In genomic region chr11:95917188-95918036, GRCh38 we compare ENCODE assay signal across 11 cellular contexts. TPM values are rescaled to one million over a fixed set of nuclear protein-coding genes. Genes with fewer than 3 reads are reported as not detected.
DNase-seq lines count a peak whose midpoint lies in the region; ATAC-seq and TF ChIP-seq lines count a peak whose summit lies in the region.
"Had no signal": no experiment of that assay in that cellular context is flagged by ENCODE, and none has a peak within 500 bp of the region (broad histone marks: within the 10 kb centered on the region; RNA-seq: fewer than 3 reads in every experiment).

No MANE protein-coding gene starts in this region.

- H3K4me3 ChIP-seq in BE2C (ENCODE audit: low read depth, low read length): 0 out of 2 replicates have a peak overlapping the region, but pooled peaks have one; percentile 8
- no peak overlapping the region for H3K4me3 ChIP-seq in right atrium auricular region

- ATAC-seq in natural killer cell: no peak
- no peak for ATAC-seq in HG03139 (IDR thresholded peaks at IDR 0.05; ENCODE audit: unreplicated experiment)
- no peak for ATAC-seq in T-helper 17 cell
- ATAC-seq: activated CD8-positive, alpha-beta T cell treated with anti-CD3 and anti-CD28 coated beads, Interleukin-2, amount 10 ng/mL, durations not matched to agents 7 days and 5 days had no signal

- no peak for TF ChIP-seq CTCF in BE2C (IDR thresholded peaks at IDR 0.05; ENCODE audit: low read depth, low read length)
- no peak for TF ChIP-seq CTCF in right atrium auricular region (IDR thresholded peaks at IDR 0.05)
- no peak for TF ChIP-seq CTCF in natural killer cell (IDR thresholded peaks at IDR 0.05)

- no peaks in the 10 kb centered on the region for H3K9me3 ChIP-seq in BE2C
- no peaks in the 10 kb centered on the region for H3K9me3 ChIP-seq in right atrium auricular region
- H3K9me3 ChIP-seq in T-helper 17 cell (ENCODE audit: control insufficient read depth, low read length, poor library complexity, severe bottlenecking): no peaks in the 10 kb centered on the region

- intact Hi-C loops in natural killer cell (cut with micrococcal nuclease): no loop called here

- H3K4me1 ChIP-seq in BE2C (peaks cover 11% of the 10 kb centered on the region), right atrium auricular region (peaks cover 0 to 35% of the 10 kb centered on the region in 2 donors)

- no peak for DNase-seq in BE2C
- DNase-seq in NCI-H146 (lab: John Stamatoyannopoulos, UW): peak; percentile 94
- peak; percentile 83 for DNase-seq in SHP77 treated with DMSO at 0.1 percent for 48 hours (lab: John Stamatoyannopoulos, UW)
- DNase-seq in right atrium auricular region (ENCODE audit: low spot score): no peak
- DNase-seq in natural killer cell: no peak
- no peak for DNase-seq in central memory CD4-positive, alpha-beta T cell
- no peak for DNase-seq in T-helper 17 cell
- DNase-seq: activated CD8-positive, alpha-beta T cell treated with anti-CD3 and anti-CD28 coated beads, Interleukin-2, amount 10 ng/mL, durations not matched to agents 7 days and 5 days; GF-D8; trophoblast cell had no signal

- H3K36me3 Mint-ChIP-seq in natural killer cell (no peaks in the 10 kb centered on the region), T-helper 17 cell (ENCODE audit: low read depth) (peaks cover 4% of the 10 kb centered on the region)

- peaks cover 22 to 25% of the 10 kb centered on the region in 2 donors for H3K4me1 Mint-ChIP-seq in natural killer cell
- peaks cover 14% of the 10 kb centered on the region for H3K4me1 Mint-ChIP-seq in T-helper 17 cell

- H3K27me3 Mint-ChIP-seq in natural killer cell (ENCODE audit: low read depth in 2 of 2) (no peaks in the 10 kb centered on the region), T-helper 17 cell (no peaks in the 10 kb centered on the region)

- H3K4me3 Mint-ChIP-seq in natural killer cell (no peak overlapping the region), T-helper 17 cell (no peak overlapping the region)
- H3K4me3 Mint-ChIP-seq: activated CD8-positive, alpha-beta T cell treated with anti-CD3 and anti-CD28 coated beads, Interleukin-2, amount 10 ng/mL, durations not matched to agents 7 days and 5 days had no signal

- peak overlapping the region; percentile 43 to 68 for H3K27ac ChIP-seq in right atrium auricular region

- H3K27me3 ChIP-seq in BE2C (no peaks in the 10 kb centered on the region), right atrium auricular region (no peaks in the 10 kb centered on the region)

- H3K27ac Mint-ChIP-seq in natural killer cell: no peak overlapping the region
- no peak overlapping the region for H3K27ac Mint-ChIP-seq in T-helper 17 cell
- H3K27ac Mint-ChIP-seq: activated CD8-positive, alpha-beta T cell treated with anti-CD3 and anti-CD28 coated beads, Interleukin-2, amount 10 ng/mL, durations not matched to agents 7 days and 5 days had no signal

- H3K36me3 ChIP-seq in BE2C (no peaks in the 10 kb centered on the region), right atrium auricular region (no peaks in the 10 kb centered on the region)

- no peaks in the 10 kb centered on the region for H3K9me3 Mint-ChIP-seq in natural killer cell

RNA-seq across cellular contexts. Expression of gene MTMR2, which starts 6.5 kb away (rescaled TPM):
- polyA plus RNA-seq in BE2C (2012; ENCODE audit: insufficient read depth, insufficient read length, low read depth): 36.6 TPM
- total RNA-seq in right atrium auricular region (10 to 100 TPM; 14.9 to 15.3 TPM), natural killer cell (10 to 100 TPM; 21.7 to 22.5 (median 21.8) TPM), T-helper 17 cell (10 to 100 TPM in 1 of 2 donors, 1 to 10 TPM in 1; 8.3 to 14.0 TPM)

Comparison
In these comparisons a context has a peak if more than half of its experiments do, and no peak if none do; other contexts are left out.
1. DNase-seq: peak in NCI-H146 (single experiment) and SHP77 treated with DMSO at 0.1 percent for 48 hours (single experiment); none in BE2C (single experiment), right atrium auricular region (single experiment), natural killer cell (single experiment), central memory CD4-positive, alpha-beta T cell (single experiment) and T-helper 17 cell (0 of 3).